In genomic region chr5:128305341-128305740, GRCh38 we compare ENCODE assay signal across 26 cellular contexts.
"Had no signal": no experiment of that assay in that cellular context is flagged by ENCODE, and none has a peak within 500 bp of the region (broad histone marks: within the 10 kb centered on the region; RNA-seq: fewer than 3 reads in every experiment).

No MANE protein-coding gene starts in this region.

- ATAC-seq: left colon; left lung; natural killer cell; psoas muscle; right lobe of liver; stimulated activated naive B cell treated with anti-CD40 and anti-IgM and Interleukin-4, amounts not matched to agents 10 μg/mL and 1 μg/mL and 100 μg/mL, for 72 hours; stimulated activated naive CD8-positive, alpha-beta T cell treated with anti-CD3 and anti-CD28 coated beads, Interleukin-15, Interleukin-2, amounts not matched to agents 100 U/mL and 50 U/mL, for 24 hours had no signal

- DNase-seq: kidney glomerular epithelial cell; left colon; left lung; mesendoderm; naive B cell; natural killer cell; nephron progenitor cell; occipital lobe; psoas muscle; right lobe of liver; stimulated activated CD4-positive, alpha-beta T cell treated with anti-CD3 and anti-CD28 coated beads, Interleukin-2, amount 100 ng/mL, for 24 hours; stimulated activated CD4-positive, alpha-beta T cell treated with anti-CD3 and anti-CD28 coated beads, Interleukin-4, amount 100 ng/mL, for 1 hour; stimulated activated naive B cell treated with anti-CD40 and anti-IgM and Interleukin-4, amounts not matched to agents 10 μg/mL and 1 μg/mL and 100 μg/mL, for 72 hours; stimulated activated naive CD8-positive, alpha-beta T cell treated with anti-CD3 and anti-CD28 coated beads, Interleukin-15, Interleukin-2, amounts not matched to agents 100 U/mL and 50 U/mL, for 24 hours; stomach; tibial artery; uterus had no signal

- H3K27ac ChIP-seq: hepatocyte, left lung, neural progenitor cell, neutrophil, parathyroid adenoma, psoas muscle, right atrium auricular region, right lobe of liver, stomach, suprapubic skin, thoracic aorta, tibial artery, uterus had no signal

- H3K36me3 ChIP-seq: right atrium auricular region, right lobe of liver, stomach, suprapubic skin, thoracic aorta, tibial artery, uterus had no signal

- H3K9me3 ChIP-seq: left lung, neutrophil, psoas muscle, right atrium auricular region, right lobe of liver, stomach, suprapubic skin, thoracic aorta, tibial artery, uterus had no signal

- H3K27me3 ChIP-seq: hepatocyte, left lung, neural progenitor cell, neutrophil, right atrium auricular region, right lobe of liver, stomach, suprapubic skin, tibial artery, uterus had no signal

- H3K4me1 ChIP-seq: left lung, neural progenitor cell, parathyroid adenoma, psoas muscle, right atrium auricular region, right lobe of liver, stomach, suprapubic skin, tibial artery, uterus had no signal

- H3K4me3 ChIP-seq: hepatocyte, left lung, lung, neural progenitor cell, psoas muscle, right atrium auricular region, right lobe of liver, smooth muscle cell, stomach, suprapubic skin, thoracic aorta, tibial artery, uterus had no signal
